ENCODE assay signal across 1 cellular context in the genomic region with DNA sequence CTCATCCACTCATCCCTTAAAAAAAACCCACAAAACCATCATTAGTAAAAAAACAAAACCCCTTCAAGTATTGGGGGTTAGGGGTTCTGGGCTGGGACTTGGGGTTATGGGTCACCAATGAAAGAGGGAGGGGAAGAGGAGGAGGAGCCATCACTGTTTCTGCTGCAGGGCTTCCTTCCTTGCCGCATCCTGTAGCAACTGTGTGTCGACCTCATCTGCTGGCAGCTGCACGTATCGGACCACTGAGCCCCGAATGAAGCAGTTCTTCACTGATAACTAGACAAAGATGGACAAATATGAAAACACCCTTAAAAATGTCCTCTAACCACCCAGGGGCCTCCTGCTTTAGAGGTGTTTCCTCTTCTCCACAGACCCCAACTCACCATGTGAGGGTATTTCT.
TF ChIP-seq lines count a peak whose summit lies in the region.

No MANE protein-coding gene starts in this region.

TF ChIP-seq in HEK293, 187 proteins besides CTCF, POLR2A, EP300 and RAD21:
- TF ChIP-seq ELK4 (IDR thresholded peaks at IDR 0.05; ENCODE audit: borderline replicate concordance, low read depth, low read length), result no peak
- TF ChIP-seq, protein P1, sequence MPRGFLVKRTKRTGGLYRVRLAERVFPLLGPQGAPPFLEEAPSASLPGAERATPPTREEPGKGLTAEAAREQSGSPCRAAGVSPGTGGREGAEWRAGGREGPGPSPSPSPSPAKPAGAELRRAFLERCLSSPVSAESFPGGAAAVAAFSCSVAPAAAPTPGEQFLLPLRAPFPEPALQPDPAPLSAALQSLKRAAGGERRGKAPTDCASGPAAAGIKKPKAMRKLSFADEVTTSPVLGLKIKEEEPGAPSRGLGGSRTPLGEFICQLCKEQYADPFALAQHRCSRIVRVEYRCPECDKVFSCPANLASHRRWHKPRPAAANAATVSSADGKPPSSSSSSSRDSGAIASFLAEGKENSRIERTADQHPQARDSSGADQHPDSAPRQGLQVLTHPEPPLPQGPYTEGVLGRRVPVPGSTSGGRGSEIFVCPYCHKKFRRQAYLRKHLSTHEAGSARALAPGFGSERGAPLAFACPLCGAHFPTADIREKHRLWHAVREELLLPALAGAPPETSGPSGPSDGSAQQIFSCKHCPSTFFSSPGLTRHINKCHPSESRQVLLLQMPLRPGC (tag by site-specific recombination; IDR thresholded peaks at IDR 0.05), result no peak
- TF ChIP-seq ZNF423 (tag by site-specific recombination; IDR thresholded peaks at IDR 0.05), result no peak
- TF ChIP-seq ZNF214 (tag by site-specific recombination; IDR thresholded peaks at IDR 0.05; ENCODE audit: borderline replicate concordance), result no peak
- no peak for TF ChIP-seq ZNF223 (tag by site-specific recombination; IDR thresholded peaks at IDR 0.05)
- TF ChIP-seq PBX3 (CRISPR knock-in tag; IDR thresholded peaks at IDR 0.05), result no peak
- TF ChIP-seq ZNF350 (tag by site-specific recombination; IDR thresholded peaks at IDR 0.05), result no peak
- no peak for TF ChIP-seq ZNF404 (tag by site-specific recombination; IDR thresholded peaks at IDR 0.05)
- TF ChIP-seq ZNF777 (tag by site-specific recombination; IDR thresholded peaks at IDR 0.05; ENCODE audit: borderline replicate concordance), result no peak
- no peak for TF ChIP-seq ZNF148 (tag by site-specific recombination; IDR thresholded peaks at IDR 0.05; ENCODE audit: borderline replicate concordance)
- no peak for TF ChIP-seq ZNF449 (tag by site-specific recombination; IDR thresholded peaks at IDR 0.05)
- no peak for TF ChIP-seq ZNF510 (tag by site-specific recombination; IDR thresholded peaks at IDR 0.05; ENCODE audit: insufficient replicate concordance)
- no peak for TF ChIP-seq ZEB2 (tag by site-specific recombination; IDR thresholded peaks at IDR 0.05)
- no peak for TF ChIP-seq ZNF629 (tag by site-specific recombination; IDR thresholded peaks at IDR 0.05)
- TF ChIP-seq ZNF184 (tag by site-specific recombination; IDR thresholded peaks at IDR 0.05), result no peak
- TF ChIP-seq ZNF140 (tag by site-specific recombination; IDR thresholded peaks at IDR 0.05), result no peak
- no peak for TF ChIP-seq ZNF530 (tag by site-specific recombination; IDR thresholded peaks at IDR 0.05; ENCODE audit: low read depth)
- no peak for TF ChIP-seq ZNF610 (tag by site-specific recombination; IDR thresholded peaks at IDR 0.05; ENCODE audit: borderline replicate concordance)
- TF ChIP-seq, protein P2, sequence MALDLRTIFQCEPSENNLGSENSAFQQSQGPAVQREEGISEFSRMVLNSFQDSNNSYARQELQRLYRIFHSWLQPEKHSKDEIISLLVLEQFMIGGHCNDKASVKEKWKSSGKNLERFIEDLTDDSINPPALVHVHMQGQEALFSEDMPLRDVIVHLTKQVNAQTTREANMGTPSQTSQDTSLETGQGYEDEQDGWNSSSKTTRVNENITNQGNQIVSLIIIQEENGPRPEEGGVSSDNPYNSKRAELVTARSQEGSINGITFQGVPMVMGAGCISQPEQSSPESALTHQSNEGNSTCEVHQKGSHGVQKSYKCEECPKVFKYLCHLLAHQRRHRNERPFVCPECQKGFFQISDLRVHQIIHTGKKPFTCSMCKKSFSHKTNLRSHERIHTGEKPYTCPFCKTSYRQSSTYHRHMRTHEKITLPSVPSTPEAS (tag by site-specific recombination; IDR thresholded peaks at IDR 0.05), result no peak
